ENCODE assay signal across 8 cellular contexts in the genomic region with DNA sequence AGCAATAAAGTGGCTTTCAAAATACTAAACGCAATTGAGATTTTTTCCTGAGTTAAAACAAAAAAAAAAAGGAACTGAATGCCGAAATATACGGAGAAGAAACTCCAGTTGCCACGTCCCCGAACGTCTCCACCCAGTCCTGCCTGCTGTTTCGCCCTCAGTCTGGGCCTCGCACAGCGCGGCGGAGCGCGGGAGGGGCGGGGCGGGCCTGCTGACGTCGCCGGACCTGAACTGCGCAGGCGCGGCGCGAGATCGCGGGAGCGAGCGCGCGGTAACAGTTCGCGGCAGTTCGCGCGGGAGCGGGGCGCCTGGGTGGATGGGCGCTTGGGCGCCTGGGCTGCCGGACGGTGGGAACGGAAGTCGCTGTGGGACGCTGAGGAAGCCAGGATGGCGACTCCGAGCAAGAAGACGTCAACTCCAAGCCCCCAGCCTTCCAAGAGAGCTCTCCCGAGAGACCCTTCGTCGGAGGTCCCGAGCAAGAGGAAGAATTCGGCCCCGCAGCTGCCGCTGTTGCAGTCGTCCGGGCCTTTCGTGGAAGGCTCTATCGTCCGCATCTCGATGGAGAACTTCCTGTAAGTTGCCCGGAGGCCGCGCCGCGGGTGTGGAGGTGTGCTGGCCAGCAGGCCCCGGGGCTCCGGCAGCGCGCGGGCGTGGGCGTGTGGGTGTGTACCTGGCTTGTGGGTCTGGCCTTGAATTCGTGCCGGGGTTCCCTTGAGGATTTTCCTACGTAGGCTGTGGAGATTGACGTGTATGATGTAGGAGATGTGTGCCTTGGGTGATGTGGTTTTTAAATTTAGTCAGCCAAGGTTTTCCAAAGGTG. TPM values are rescaled to one million over a fixed set of nuclear protein-coding genes. Genes with fewer than 3 reads are reported as not detected.
DNase-seq lines count a peak whose midpoint lies in the region; ATAC-seq and TF ChIP-seq lines count a peak whose summit lies in the region.

A gene (plus strand): TSS at position 287 of the 820 bp plus-strand sequence. CDS start 101 bp downstream, at position 388.

- no peaks in the 10 kb centered on the region for H3K27me3 Mint-ChIP-seq in T-cell

- peak within 1 kb of the TSS; percentile 95 to 98 for H3K27ac Mint-ChIP-seq in T-cell

- peaks cover 18% of the 10 kb centered on the region for H3K36me3 Mint-ChIP-seq in T-cell

- H4K8ac ChIP-seq in trophoblast cell (ENCODE audit: low read depth, low read length), result peak within 1 kb of the TSS; percentile 96

- H2AK5ac ChIP-seq in trophoblast cell (ENCODE audit: low read length), result peak within 1 kb of the TSS; percentile 64

- H3K79me1 ChIP-seq in trophoblast cell (ENCODE audit: low read length), result peaks cover 19% of the 10 kb centered on the region

- intact Hi-C loops in cardiac septum (cut with DNase I), result loop anchor here (2.0 to 5.0 kb wide), 2 partner anchors 158 to 344 kb away; no protein-coding TSS in a partner anchor

- TF ChIP-seq EP300 in tibial nerve (IDR thresholded peaks at IDR 0.05), result peak; percentile 8 to 98

- peak within 1 kb of the TSS; percentile 96 for H3K18ac ChIP-seq in trophoblast cell (ENCODE audit: low read length)

- peak within 1 kb of the TSS; percentile 86 for H3K4ac ChIP-seq in trophoblast cell (ENCODE audit: low read depth, low read length)

- H4K91ac ChIP-seq in trophoblast cell (ENCODE audit: low read depth, low read length), result peak within 1 kb of the TSS; percentile 97

- DNase-seq in GM13977 (ENCODE audit: low spot score), result peak; percentile 94
- DNase-seq in NCI-H146 (lab: John Stamatoyannopoulos, UW), result peak; percentile 87
- peak; percentile 69 to 92 (median 84) for DNase-seq in T-cell
- DNase-seq in cardiac septum (ENCODE audit: low spot score), result peak; percentile 96
- peak; percentile 96 to 97 for DNase-seq in trophoblast cell
- DNase-seq in tibial nerve (ENCODE audit: low spot score in 2 of 2), result peak; percentile 73 to 75

- peak within 1 kb of the TSS; percentile 85 for H3K4me3 ChIP-seq in trophoblast cell (ENCODE audit: low read depth, low read length)
- peak within 1 kb of the TSS; percentile 56 to 94 (median 90) for H3K4me3 ChIP-seq in tibial nerve

- peak within 1 kb of the TSS; percentile 83 for H3K27ac ChIP-seq in adipose tissue (ENCODE audit: low read depth, low read length)
- H3K27ac ChIP-seq in trophoblast cell (ENCODE audit: low read depth, low read length), result peak within 1 kb of the TSS; percentile 90
- peak within 1 kb of the TSS; percentile 94 to 98 (median 96) for H3K27ac ChIP-seq in tibial nerve

- H3K23ac ChIP-seq in trophoblast cell (ENCODE audit: low read length), result no peak within 1 kb of the TSS

- CTCF ChIA-PET in T-cell (lab: Charles Lee), result interaction anchor here in 1 of 2 donors (0.6 to 1.2 kb wide), 2 partner anchors 156 to 323 kb away, joined by 3 read pairs; a partner anchor contains a TSS

- peaks cover 20% of the 10 kb centered on the region for H3K79me2 ChIP-seq in trophoblast cell (ENCODE audit: control insufficient read depth, insufficient read depth, low read length, poor library complexity)

- H3K36me3 ChIP-seq in trophoblast cell (ENCODE audit: control insufficient read depth in 1 of 2, insufficient read depth in 2 of 2, low read length in 2 of 2), result peaks cover 0 to 3% of the 10 kb centered on the region in 2 experiments
- H3K36me3 ChIP-seq in tibial nerve, result peaks cover 0 to under 1% (median 0%) of the 10 kb centered on the region in 3 donors

- H2BK120ac ChIP-seq in trophoblast cell (ENCODE audit: insufficient read depth, low read length, poor library complexity), result peak within 1 kb of the TSS; percentile 85

- TF ChIP-seq CTCF in GM13977 (IDR thresholded peaks at IDR 0.05; ENCODE audit: extremely low read depth, insufficient read depth, missing control alignments) (no peak), tibial nerve (IDR thresholded peaks at IDR 0.05) (peak in 3 of 5 experiments; percentile 7 to 51 (median 26))

- H3K27me3 ChIP-seq in trophoblast cell (ENCODE audit: insufficient read depth, low read length), result no peaks in the 10 kb centered on the region
- no peaks in the 10 kb centered on the region for H3K27me3 ChIP-seq in tibial nerve

- POLR2A ChIA-PET in T-cell (lab: Charles Lee), result interaction anchor here in 1 of 2 donors (0.7 kb wide), 1 partner anchor 834 kb away, joined by 3 read pairs; no protein-coding TSS in a partner anchor

- peak; percentile 78 for ATAC-seq in HG02870 (IDR thresholded peaks at IDR 0.05; ENCODE audit: unreplicated experiment)
- peak; percentile 87 to 91 (median 90) for ATAC-seq in T-cell (replicated peaks in 1 of 4)

- peak within 1 kb of the TSS; percentile 89 for H3K4me2 ChIP-seq in trophoblast cell (ENCODE audit: low read length)

- in situ Hi-C loops in GM13977 (cut with MboI; ENCODE audit: low pct_unique_long_range_greater_than_20kb, low sequenced_read_pairs, unreplicated experiment), result no loop called here

- H2BK12ac ChIP-seq in trophoblast cell (ENCODE audit: low read length), result no peak within 1 kb of the TSS

- peak within 1 kb of the TSS; percentile 95 to 99 (median 96) for H3K4me3 Mint-ChIP-seq in T-cell

- WGBS in adipose tissue, 3 donors, result 0 to 1% (median 0%) methylated on average over 64 to 75 of the region's 75 CpGs
- no CpG with 5 or more reads among the region's 75 CpGs for WGBS in trophoblast cell (ENCODE audit: extremely low coverage, insufficient coverage, insufficient read length)
- WGBS in tibial nerve, 2 donors, result 0% methylated on average over 60 to 64 of the region's 75 CpGs

- peak; percentile 93 to 99 for TF ChIP-seq POLR2A in tibial nerve (IDR thresholded peaks at IDR 0.05)

- peak within 1 kb of the TSS; percentile 92 for H3K9ac ChIP-seq in trophoblast cell (ENCODE audit: low read length)

- H3K14ac ChIP-seq in trophoblast cell (ENCODE audit: low read length), result peak within 1 kb of the TSS; percentile 87

- no peaks in the 10 kb centered on the region for H3K9me3 Mint-ChIP-seq in T-cell

- peak within 1 kb of the TSS; percentile 90 for H2BK5ac ChIP-seq in trophoblast cell (ENCODE audit: low read depth, low read length, poor library complexity)

- H3K4me1 ChIP-seq in trophoblast cell (ENCODE audit: control insufficient read depth in 1 of 2, insufficient read depth in 2 of 2, low read length in 2 of 2) (peaks cover 6 to 16% of the 10 kb centered on the region in 2 experiments), tibial nerve (peaks cover 0 to 82% (median 26%) of the 10 kb centered on the region in 4 donors)

- peak within 1 kb of the TSS; percentile 71 for H2AFZ ChIP-seq in trophoblast cell (ENCODE audit: insufficient read depth, low read length, poor library complexity)

- H3K9me3 ChIP-seq in trophoblast cell (ENCODE audit: insufficient read depth, low read depth, low read length) (no peaks in the 10 kb centered on the region), tibial nerve (no peaks in the 10 kb centered on the region)

- peak within 1 kb of the TSS; percentile 98 for H4K12ac ChIP-seq in trophoblast cell (ENCODE audit: low read depth, low read length)

- peaks cover 55 to 64% (median 57%) of the 10 kb centered on the region in 3 donors for H3K4me1 Mint-ChIP-seq in T-cell

RNA-seq across cellular contexts. Expression of the gene that starts here (rescaled TPM):
- total RNA-seq in T-cell (10 to 100 TPM; 31.6 to 35.5 (median 34.5) TPM), cardiac septum (15.0 TPM), tibial nerve (10 to 100 TPM; 23.3 to 49.5 (median 32.3) TPM)
- polyA plus RNA-seq in adipose tissue, result 10 to 100 TPM in 1 of 3 donors, 1 to 10 TPM in 2; 7.7 to 10.3 (median 8.5) TPM
- polyA plus RNA-seq in trophoblast cell (2013), result 18.3 and 18.9 TPM in 2 replicates

Comparison
In these comparisons a context has a peak if more than half of its experiments do, and no peak if none do; other contexts are left out.
1. Peak in every context shown above with its lines: DNase-seq, ATAC-seq, H3K4me3 ChIP-seq and H3K27ac ChIP-seq.